ENCODE assay signal across 8 cellular contexts in genomic region chr15:83207622-83208356, GRCh38. TPM values are rescaled to one million over a fixed set of nuclear protein-coding genes. Genes with fewer than 3 reads are reported as not detected.
A peak's percentile ranks its signal among the peaks of the same experiment; 100 is the strongest.
DNase-seq lines count a peak whose midpoint lies in the region; ATAC-seq and TF ChIP-seq lines count a peak whose summit lies in the region.

HDGFL3 (minus strand) TSS chr15:83207823; CDS start chr15:83207414, 409 bp downstream.

- H3K4me1 ChIP-seq in foreskin keratinocyte (peaks cover 26% of the 10 kb centered on the region), transverse colon (peaks cover 0 to 29% (median 14%) of the 10 kb centered on the region in 4 donors)

- H3K27ac Mint-ChIP-seq in HFFc6, result peak within 1 kb of the TSS; percentile 95
- peak within 1 kb of the TSS; percentile 47 for H3K27ac Mint-ChIP-seq in activated naive CD4-positive, alpha-beta T cell treated with anti-CD3 and anti-CD28 coated beads for 36 hours
- H3K27ac Mint-ChIP-seq in naive thymus-derived CD8-positive, alpha-beta T cell, result peak within 1 kb of the TSS in 4 of 10 donors; percentile 55 to 89 (median 80)

- TF ChIP-seq CTCF in GM06990 (IDR thresholded peaks at IDR 0.05; ENCODE audit: insufficient read depth, low read length, poor library complexity, severe bottlenecking) (peak; percentile 56), HFFc6 (IDR thresholded peaks at IDR 0.05) (peak; percentile 24), foreskin keratinocyte (conservative IDR thresholded peaks at IDR 0.05) (peak; percentile 36), transverse colon (IDR thresholded peaks at IDR 0.05) (no peak)

- H3K27me3 ChIP-seq in GM06990 (replicated peaks; ENCODE audit: control insufficient read depth, insufficient read depth, low read length) (no peaks in the 10 kb centered on the region), foreskin keratinocyte (no peaks in the 10 kb centered on the region), transverse colon (peaks cover 12% of the 10 kb centered on the region)

- intact Hi-C loops in activated naive CD4-positive, alpha-beta T cell treated with anti-CD3 and anti-CD28 coated beads for 36 hours (cut with micrococcal nuclease), result loop anchor here (1.0 to 5.0 kb wide), 4 partner anchors 8 to 196 kb away; partner anchors contain the start of genes C15orf40 and TM6SF1
- intact Hi-C loops in transverse colon (cut with DNase I; ENCODE audit: low total_unique reads), result no loop called here

- peak within 1 kb of the TSS; percentile 53 for H3K27ac ChIP-seq in foreskin keratinocyte
- peak within 1 kb of the TSS; percentile 80 to 93 (median 88) for H3K27ac ChIP-seq in transverse colon

- CTCF ChIA-PET in activated naive CD4-positive, alpha-beta T cell treated with anti-CD3 and anti-CD28 coated beads for 36 hours (lab: Charles Lee), result interaction anchor here (0.5 to 1.2 kb wide), 2 partner anchors 114 to 197 kb away, joined by 3 to 4 read pairs; partner anchors contain the start of gene C15orf40

- H3K9me3 Mint-ChIP-seq in HFFc6, result no peaks in the 10 kb centered on the region
- H3K9me3 Mint-ChIP-seq in activated naive CD4-positive, alpha-beta T cell treated with anti-CD3 and anti-CD28 coated beads for 36 hours, result no peaks in the 10 kb centered on the region
- peaks cover 0 to 2% (median 0%) of the 10 kb centered on the region in 9 donors for H3K9me3 Mint-ChIP-seq in naive thymus-derived CD8-positive, alpha-beta T cell

- DNase-seq in GM06990 (ENCODE audit: extremely low read depth, insufficient read length) (peak; percentile 57), HFFc6 (peak; percentile 25), NCI-H69 (lab: John Stamatoyannopoulos, UW) (peak; percentile 76), foreskin keratinocyte (peak in 1 of 2 donors; percentile 32), transverse colon (peak; percentile 45)
- DNase-seq in activated naive CD4-positive, alpha-beta T cell treated with anti-CD3 and anti-CD28 coated beads for 36 hours, result peak; percentile 36
- DNase-seq in naive thymus-derived CD8-positive, alpha-beta T cell, result peak in 5 of 10 donors; percentile 9 to 38 (median 27)

- H3K9me3 ChIP-seq in transverse colon, result no peaks in the 10 kb centered on the region

- H3K4me1 Mint-ChIP-seq in HFFc6 (ENCODE audit: low read depth), result peaks cover 38% of the 10 kb centered on the region
- peaks cover 3% of the 10 kb centered on the region for H3K4me1 Mint-ChIP-seq in activated naive CD4-positive, alpha-beta T cell treated with anti-CD3 and anti-CD28 coated beads for 36 hours (ENCODE audit: low read depth)
- peaks cover 3 to 10% (median 5%) of the 10 kb centered on the region in 4 donors for H3K4me1 Mint-ChIP-seq in naive thymus-derived CD8-positive, alpha-beta T cell

- H3K27me3 Mint-ChIP-seq in HFFc6 (ENCODE audit: insufficient read depth), result peaks cover 6% of the 10 kb centered on the region; the same call in 1 of the 2 replicates
- peaks cover 25% of the 10 kb centered on the region for H3K27me3 Mint-ChIP-seq in activated naive CD4-positive, alpha-beta T cell treated with anti-CD3 and anti-CD28 coated beads for 36 hours (ENCODE audit: low read depth)
- H3K27me3 Mint-ChIP-seq in naive thymus-derived CD8-positive, alpha-beta T cell, result peaks cover 11 to 30% (median 12%) of the 10 kb centered on the region in 5 donors

- H3K36me3 ChIP-seq in GM06990 (ENCODE audit: control insufficient read depth, insufficient read depth, low read length) (no peaks in the 10 kb centered on the region), transverse colon (no peaks in the 10 kb centered on the region)

- no peak for TF ChIP-seq EP300 in transverse colon (IDR thresholded peaks at IDR 0.05; ENCODE audit: low read depth)

- in situ Hi-C loops in transverse colon (cut with MboI; ENCODE audit: low pct_ligation_motif_present in 1 of 4, low pct_unique_long_range_greater_than_20kb in 1 of 4, low sequenced_read_pairs in 3 of 4), result no loop called here

- H3K4me3 ChIP-seq in GM06990 (replicated peaks; ENCODE audit: low read depth, low read length), result peak within 1 kb of the TSS; percentile 70
- peak within 1 kb of the TSS; percentile 75 to 86 (median 82) for H3K4me3 ChIP-seq in transverse colon

- no peak for TF ChIP-seq POLR2A in transverse colon (IDR thresholded peaks at IDR 0.05)

- ATAC-seq in foreskin keratinocyte (peak; percentile 59), HG03025 (IDR thresholded peaks at IDR 0.05; ENCODE audit: low FRiP score, unreplicated experiment) (no peak)
- peak; percentile 57 to 63 for ATAC-seq in naive thymus-derived CD8-positive, alpha-beta T cell

- H3K4me3 Mint-ChIP-seq in HFFc6, result peak within 1 kb of the TSS; percentile 97
- peak within 1 kb of the TSS; percentile 70 for H3K4me3 Mint-ChIP-seq in activated naive CD4-positive, alpha-beta T cell treated with anti-CD3 and anti-CD28 coated beads for 36 hours
- H3K4me3 Mint-ChIP-seq in naive thymus-derived CD8-positive, alpha-beta T cell, result peak within 1 kb of the TSS; percentile 79 to 95 (median 91)

- POLR2A ChIA-PET in naive thymus-derived CD8-positive, alpha-beta T cell (lab: Charles Lee), result no interaction called here

- H3K36me3 Mint-ChIP-seq in HFFc6 (ENCODE audit: low read depth), result peaks cover 4% of the 10 kb centered on the region
- peaks cover 3% of the 10 kb centered on the region for H3K36me3 Mint-ChIP-seq in activated naive CD4-positive, alpha-beta T cell treated with anti-CD3 and anti-CD28 coated beads for 36 hours (ENCODE audit: low read depth)
- peaks cover 1 to 4% (median 2%) of the 10 kb centered on the region in 3 donors for H3K36me3 Mint-ChIP-seq in naive thymus-derived CD8-positive, alpha-beta T cell

- WGBS in transverse colon (ENCODE audit: low coverage in 1 of 2), 2 donors, result 1% methylated on average over 56 of the region's 99 CpGs; no CpG with 5 or more reads in 1 of the 2 donors

RNA-seq across cellular contexts. Expression of gene HDGFL3, which starts in this region (rescaled TPM):
- 10 to 100 TPM; 40.3 to 64.6 (median 59.2) TPM for total RNA-seq in HFFc6 (2021; fragmentation: NEBNext Ultra II Directional; extraction: Animal tissue kit (Norgen Biotek cat#: 25700))
- total RNA-seq in activated naive CD4-positive, alpha-beta T cell treated with anti-CD3 and anti-CD28 coated beads for 36 hours, result 1 to 10 TPM; 5.9 to 8.1 TPM
- 57.0 and 61.3 TPM in 2 replicates for total RNA-seq in foreskin keratinocyte
- 18.1 and 23.9 TPM in 2 replicates for polyA plus RNA-seq in foreskin keratinocyte
- total RNA-seq in naive thymus-derived CD8-positive, alpha-beta T cell, result 1 to 10 TPM; 2.9 to 3.1 TPM
- 1 to 10 TPM; 2.9 to 3.5 (median 3.0) TPM for polyA plus RNA-seq in naive thymus-derived CD8-positive, alpha-beta T cell
- 10 to 100 TPM in 1 of 4 donors, 1 to 10 TPM in 3; 2.6 to 16.5 (median 5.2) TPM for total RNA-seq in transverse colon

Comparison
In these comparisons a context has a peak if more than half of its experiments do, and no peak if none do; other contexts are left out.
1. CTCF ChIP-seq: peak in GM06990 (single experiment), HFFc6 (single experiment) and foreskin keratinocyte (single experiment); none in transverse colon (0 of 5).
2. Peak in every context shown above with its lines, with median percentiles within 50 percentile points of each other: H3K4me3 Mint-ChIP-seq.